ENCODE assay signal across 8 cellular contexts in the genomic region with DNA sequence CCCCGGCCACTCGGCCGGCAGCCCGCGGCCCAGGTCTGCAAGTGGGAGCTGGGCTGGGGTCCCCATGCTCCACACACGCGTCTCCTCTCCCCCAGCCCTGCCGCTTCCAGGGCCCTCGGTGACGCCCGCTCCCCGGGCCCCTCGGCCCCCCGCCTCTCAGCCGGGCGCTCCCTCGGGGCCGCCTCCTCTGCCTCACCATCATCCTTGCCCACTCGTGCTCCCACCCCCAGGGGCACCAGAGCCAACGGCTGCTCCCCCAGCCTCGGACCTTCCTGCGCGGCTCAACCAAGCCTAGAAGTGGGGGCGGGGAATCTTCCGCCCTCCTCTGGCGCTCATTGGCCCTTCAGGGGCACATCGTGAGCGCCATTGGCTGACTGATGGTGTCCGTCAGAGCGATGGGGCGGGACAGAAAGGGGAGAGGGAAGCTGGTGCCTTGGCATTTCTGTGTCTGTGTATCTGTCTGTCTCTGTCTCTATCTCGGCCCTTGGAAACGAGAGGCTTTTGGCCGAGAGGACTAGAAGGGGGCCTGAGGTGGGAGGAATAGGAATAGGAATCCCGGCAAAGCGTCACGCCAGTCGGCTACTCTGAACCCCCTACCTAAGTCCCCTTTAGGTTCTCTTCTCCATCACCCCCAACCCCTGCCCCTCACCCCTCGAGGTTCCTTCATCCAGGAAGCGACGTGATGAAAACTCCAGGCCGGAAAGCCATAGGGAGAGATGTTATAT.
DNase-seq lines count a peak whose midpoint lies in the region; ATAC-seq and TF ChIP-seq lines count a peak whose summit lies in the region.

No MANE protein-coding gene starts in this region.

- intact Hi-C loops in mucosa of descending colon (cut with DNase I, micrococcal nuclease), result no loop called here

- no peak overlapping the region for H3K27ac ChIP-seq in OCI-LY3 (ENCODE audit: low read length)
- peak overlapping the region; percentile 39 for H3K27ac ChIP-seq in epithelial cell of prostate

- peak; percentile 87 for DNase-seq in DMS 273 treated with DMSO at 0.1 percent for 48 hours (lab: John Stamatoyannopoulos, UW)
- DNase-seq in HuH-7.5 (ENCODE audit: low spot score), result peak; percentile 61
- peak; percentile 89 for DNase-seq in activated T-cell treated with anti-CD3 and anti-CD28 coated beads for 24 hours (ENCODE audit: low read depth)
- DNase-seq in epithelial cell of prostate (ENCODE audit: low read depth, low spot score), result peak; percentile 26
- peak; percentile 93 to 98 (median 97) for DNase-seq in mucosa of descending colon
- DNase-seq in stimulated activated CD8-positive, alpha-beta memory T cell treated with anti-CD3 and anti-CD28 coated beads, Interleukin-4, amount 100 ng/mL, for 1 hour (ENCODE audit: low read depth in 2 of 2, low spot score in 1 of 2), result peak; percentile 75 to 80

- H3K4me2 ChIP-seq in OCI-LY3 (ENCODE audit: low read length), result peak overlapping the region; percentile 97

- peaks cover 10% of the 10 kb centered on the region for H3K79me2 ChIP-seq in OCI-LY3 (ENCODE audit: low read length)

- no peaks in the 10 kb centered on the region for H4K20me1 ChIP-seq in OCI-LY3 (ENCODE audit: insufficient read depth, low read length)

- H3K9me3 ChIP-seq in OCI-LY3 (ENCODE audit: insufficient read depth, low read length) (no peaks in the 10 kb centered on the region), mucosa of descending colon (no peaks in the 10 kb centered on the region)

- H3K9ac ChIP-seq in OCI-LY3 (ENCODE audit: low read length), result peak overlapping the region; percentile 87

- H3K27me3 ChIP-seq in OCI-LY3 (ENCODE audit: low read depth, low read length), result no peaks in the 10 kb centered on the region

- TF ChIP-seq CTCF in OCI-LY3 (IDR thresholded peaks at IDR 0.05; ENCODE audit: low read depth, low read length) (no peak), mucosa of descending colon (IDR thresholded peaks at IDR 0.05) (no peak)

- ATAC-seq in GM21528 (IDR thresholded peaks at IDR 0.05; ENCODE audit: low FRiP score, unreplicated experiment), result peak; percentile 92
- peak; percentile 100 for ATAC-seq in mucosa of descending colon

- peak overlapping the region; percentile 82; the same call in 1 of the 2 replicates for H2AFZ ChIP-seq in OCI-LY3 (ENCODE audit: low read depth, low read length)

- H3K4me1 ChIP-seq in OCI-LY3 (ENCODE audit: low read length) (peaks cover 7% of the 10 kb centered on the region), mucosa of descending colon (ENCODE audit: low read depth) (peaks cover 7% of the 10 kb centered on the region)

- H3K4me3 ChIP-seq in OCI-LY3 (ENCODE audit: low read length) (peak overlapping the region; percentile 95), mucosa of descending colon (peak overlapping the region; percentile 91)

- H3K36me3 ChIP-seq in OCI-LY3 (replicated peaks; ENCODE audit: low read depth, low read length), result no peaks in the 10 kb centered on the region
- no peaks in the 10 kb centered on the region for H3K36me3 ChIP-seq in mucosa of descending colon (ENCODE audit: low read depth)

Comparison
In these comparisons a context has a peak if more than half of its experiments do, and no peak if none do; other contexts are left out.
1. DNase-seq: peak in every context shown above with its lines; median percentile 97 in mucosa of descending colon; 89 in activated T-cell treated with anti-CD3 and anti-CD28 coated beads for 24 hours; 87 in DMS 273 treated with DMSO at 0.1 percent for 48 hours; 78 in stimulated activated CD8-positive, alpha-beta memory T cell treated with anti-CD3 and anti-CD28 coated beads, Interleukin-4, amount 100 ng/mL, for 1 hour; 61 in HuH-7.5; 26 in epithelial cell of prostate.